1 cellular context compared by ENCODE assay signal in the genomic region with DNA sequence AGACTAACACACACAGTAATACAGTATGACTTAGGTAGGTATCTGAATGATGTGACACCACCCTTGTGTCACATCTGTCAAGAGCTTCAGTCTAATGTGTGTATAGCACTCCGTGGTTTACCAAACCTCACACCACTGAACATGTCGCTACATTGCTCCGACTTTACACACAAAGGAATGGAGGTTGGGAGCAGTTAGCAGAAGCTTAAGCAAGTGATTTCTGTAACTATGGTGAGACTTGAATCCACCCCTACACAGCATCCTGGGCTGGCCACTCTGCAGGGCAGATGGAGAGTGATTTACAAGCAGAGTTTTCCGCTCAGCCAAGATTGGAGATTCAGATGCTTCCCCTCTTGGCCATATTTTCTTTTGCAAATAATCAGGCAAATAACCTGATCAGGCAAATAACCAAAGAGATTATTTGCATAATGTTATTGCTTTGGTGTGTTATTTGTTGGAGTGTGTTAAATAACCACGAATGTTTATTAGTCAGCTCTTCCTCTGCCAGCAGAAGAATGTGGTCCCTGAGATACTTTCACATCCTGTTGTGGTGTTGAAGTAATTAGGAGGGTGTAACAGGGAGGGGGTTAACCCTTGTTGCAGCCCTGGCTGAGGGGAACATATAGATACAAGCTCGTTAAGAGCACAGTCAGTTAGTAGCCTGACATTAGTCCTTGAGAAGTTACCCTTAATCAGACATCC.
TF ChIP-seq lines count a peak whose summit lies in the region.

No MANE protein-coding gene starts in this region.

TF ChIP-seq in HepG2, 621 proteins besides CTCF, POLR2A, EP300 and RAD21 (continued from another document):
- TF ChIP-seq, protein P1, sequence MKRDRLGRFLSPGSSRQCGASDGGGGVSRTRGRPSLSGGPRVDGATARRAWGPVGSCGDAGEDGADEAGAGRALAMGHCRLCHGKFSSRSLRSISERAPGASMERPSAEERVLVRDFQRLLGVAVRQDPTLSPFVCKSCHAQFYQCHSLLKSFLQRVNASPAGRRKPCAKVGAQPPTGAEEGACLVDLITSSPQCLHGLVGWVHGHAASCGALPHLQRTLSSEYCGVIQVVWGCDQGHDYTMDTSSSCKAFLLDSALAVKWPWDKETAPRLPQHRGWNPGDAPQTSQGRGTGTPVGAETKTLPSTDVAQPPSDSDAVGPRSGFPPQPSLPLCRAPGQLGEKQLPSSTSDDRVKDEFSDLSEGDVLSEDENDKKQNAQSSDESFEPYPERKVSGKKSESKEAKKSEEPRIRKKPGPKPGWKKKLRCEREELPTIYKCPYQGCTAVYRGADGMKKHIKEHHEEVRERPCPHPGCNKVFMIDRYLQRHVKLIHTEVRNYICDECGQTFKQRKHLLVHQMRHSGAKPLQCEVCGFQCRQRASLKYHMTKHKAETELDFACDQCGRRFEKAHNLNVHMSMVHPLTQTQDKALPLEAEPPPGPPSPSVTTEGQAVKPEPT (CRISPR knock-in tag; IDR thresholded peaks at IDR 0.05; ENCODE audit: low read depth) = no peak
- TF ChIP-seq ZNF572 (CRISPR knock-in tag; IDR thresholded peaks at IDR 0.05) = no peak
- no peak for TF ChIP-seq ZNF691 (CRISPR knock-in tag; IDR thresholded peaks at IDR 0.05; ENCODE audit: borderline replicate concordance, low read depth)
- TF ChIP-seq PATZ1 (CRISPR knock-in tag; IDR thresholded peaks at IDR 0.05) = no peak
- TF ChIP-seq ZFP90 (CRISPR knock-in tag; IDR thresholded peaks at IDR 0.05; ENCODE audit: borderline replicate concordance) = no peak
- no peak for TF ChIP-seq ZNF18 (CRISPR knock-in tag; IDR thresholded peaks at IDR 0.05; ENCODE audit: insufficient replicate concordance)
- no peak for TF ChIP-seq ZBTB34 (CRISPR knock-in tag; IDR thresholded peaks at IDR 0.05)
- TF ChIP-seq HHEX (CRISPR knock-in tag; IDR thresholded peaks at IDR 0.05) = no peak
